37 cellular contexts compared by ENCODE assay signal in genomic region chr6:10873374-10873773, GRCh38. TPM values are rescaled to one million over a fixed set of nuclear protein-coding genes. Genes with fewer than 3 reads are reported as not detected.
"Had no signal": no experiment of that assay in that cellular context is flagged by ENCODE, and none has a peak within 500 bp of the region (broad histone marks: within the 10 kb centered on the region; RNA-seq: fewer than 3 reads in every experiment).

No MANE protein-coding gene starts in this region.

- H3K36me3 ChIP-seq: brain microvascular endothelial cell, esophagus muscularis mucosa, heart right ventricle, left lung, right lobe of liver, transverse colon, WERI-Rb-1 had no signal

- H3K27ac ChIP-seq: brain microvascular endothelial cell, esophagus muscularis mucosa, heart right ventricle, left lung, right lobe of liver, transverse colon, WERI-Rb-1 had no signal

- DNase-seq: activated CD4-positive, alpha-beta memory T cell treated with anti-CD3 and anti-CD28 coated beads for 36 hours; activated CD4-positive, alpha-beta T cell treated with anti-CD3 and anti-CD28 coated beads, Interleukin-2, amount 10 ng/mL, durations not matched to agents 24 days and 14 days; activated CD8-positive, alpha-beta memory T cell treated with anti-CD3 and anti-CD28 coated beads, Interleukin-2, amount 50 U/mL, for 4 hours; activated gamma-delta T cell; activated naive CD4-positive, alpha-beta T cell treated with anti-CD3 and anti-CD28 coated beads, Interleukin-2, amount 10 ng/mL, durations not matched to agents 7 days and 5 days; activated naive CD8-positive, alpha-beta T cell treated with anti-CD3 and anti-CD28 coated beads, Interleukin-2, amount 10 ng/mL, durations not matched to agents 7 days and 5 days; activated T-cell treated with anti-CD3 and anti-CD28 coated beads, Interleukin-2, amount 50 U/mL, for 1 hour; amniotic stem cell; brain microvascular endothelial cell; endodermal cell; foreskin melanocyte; heart right ventricle; kidney glomerular epithelial cell; left lung; mucosa of descending colon; right lobe of liver; stimulated activated CD4-positive, alpha-beta T cell treated with anti-CD3 and anti-CD28 coated beads, Interleukin-2, amount 100 ng/mL, for 48 hours; stimulated activated naive CD4-positive, alpha-beta T cell treated with Interleukin-2 at 50 U/mL for 16 hours; transverse colon; WERI-Rb-1 had no signal

- H3K4me3 ChIP-seq: esophagus muscularis mucosa, heart right ventricle, left lung, lung, mucosa of descending colon, right lobe of liver, transverse colon had no signal

- H3K9me3 ChIP-seq: esophagus muscularis mucosa, left lung, mucosa of descending colon, right lobe of liver, transverse colon had no signal

- H3K4me1 ChIP-seq: esophagus muscularis mucosa, heart right ventricle, left lung, right lobe of liver, transverse colon had no signal

- H3K27me3 ChIP-seq: esophagus muscularis mucosa, left lung, right lobe of liver, transverse colon had no signal

- FAIRE-seq: astrocyte, TTC549, urothelium cell line had no signal

- ATAC-seq: activated CD4-positive, CD25-positive, alpha-beta regulatory T cell treated with anti-CD3 and anti-CD28 coated beads, Interleukin-2, amount 50 U/mL, for 24 hours; heart right ventricle; left lung; mucosa of descending colon; right lobe of liver had no signal

RNA-seq across cellular contexts. Expression of gene GCM2, which starts 8.5 kb away (rescaled TPM):
- total RNA-seq: activated CD4-positive, alpha-beta memory T cell treated with anti-CD3 and anti-CD28 coated beads for 36 hours; activated CD4-positive, alpha-beta T cell treated with anti-CD3 and anti-CD28 coated beads, Interleukin-2, amount 10 ng/mL, durations not matched to agents 24 days and 14 days; activated CD8-positive, alpha-beta memory T cell treated with anti-CD3 and anti-CD28 coated beads for 36 hours; activated naive CD8-positive, alpha-beta T cell treated with anti-CD3 and anti-CD28 coated beads, Interleukin-2, amount 10 ng/mL, durations not matched to agents 7 days and 5 days; activated T-helper 1 cell treated with anti-CD3 and anti-CD28 coated beads, Interleukin-12 subunit alpha, Interleukin-12 subunit beta, Interleukin-2, Interleukin-4 antibody, amounts not matched to agents 30 ng/mL and 10 ng/mL and 1 ng/mL, durations not matched to agents 14 hours and 24 hours and 36 hours; astrocyte; endodermal cell; esophagus muscularis mucosa; glomerular endothelial cell; heart right ventricle; left lung; lung; mesenteric fat pad; mucosa of descending colon; myocyte; natural killer cell treated with Interleukin-12 subunit alpha and Interleukin-12 subunit beta and Interleukin-15 and Interleukin-18, amount 100 ng/mL, for 72 hours; omental fat pad; posterior vena cava; right lobe of liver; skeletal muscle tissue; T-helper 1 cell treated with Interleukin-12 subunit alpha and Interleukin-12 subunit beta and Interleukin-4 antibody, amounts not matched to agents 30 ng/mL and 1 ng/mL, for 36 hours; temporal lobe; transverse colon had no signal
- polyA plus RNA-seq: heart right ventricle, lung had no signal

RNA-seq across cellular contexts. Expression of gene SYCP2L, which starts 13.5 kb away (rescaled TPM):
- total RNA-seq: activated CD4-positive, alpha-beta T cell treated with anti-CD3 and anti-CD28 coated beads, Interleukin-2, amount 10 ng/mL, durations not matched to agents 24 days and 14 days; activated CD8-positive, alpha-beta memory T cell treated with anti-CD3 and anti-CD28 coated beads for 36 hours; activated T-helper 1 cell treated with anti-CD3 and anti-CD28 coated beads, Interleukin-12 subunit alpha, Interleukin-12 subunit beta, Interleukin-2, Interleukin-4 antibody, amounts not matched to agents 30 ng/mL and 10 ng/mL and 1 ng/mL, durations not matched to agents 14 hours and 24 hours and 36 hours; T-helper 1 cell treated with Interleukin-12 subunit alpha and Interleukin-12 subunit beta and Interleukin-4 antibody, amounts not matched to agents 30 ng/mL and 1 ng/mL, for 36 hours had no signal

RNA-seq across cellular contexts. Expression of gene MAK, which starts 35.0 kb away (rescaled TPM):
- total RNA-seq: activated naive CD8-positive, alpha-beta T cell treated with anti-CD3 and anti-CD28 coated beads, Interleukin-2, amount 10 ng/mL, durations not matched to agents 7 days and 5 days; glomerular endothelial cell; mucosa of descending colon; myocyte; skeletal muscle tissue; transverse colon had no signal
